In genomic region chr12:116818948-116819832, GRCh38 we compare ENCODE assay signal across 1 cellular context.
A peak's percentile ranks its signal among the peaks of the same experiment; 100 is the strongest.
TF ChIP-seq lines count a peak whose summit lies in the region.

No MANE protein-coding gene starts in this region.

TF ChIP-seq in K562, 482 proteins besides CTCF, POLR2A, EP300 and RAD21 (continued from another document and continues in another):
- TF ChIP-seq PRDM10 (IDR thresholded peaks at IDR 0.05; ENCODE audit: partially characterized antibody) (peak; percentile 52), CREB3 (tag; conservative IDR thresholded peaks at IDR 0.05; ENCODE audit: low read depth) (peak; percentile 94), ZNF609 (CRISPR knock-in tag; IDR thresholded peaks at IDR 0.05; ENCODE audit: borderline replicate concordance) (no peak), NBN (IDR thresholded peaks at IDR 0.05; ENCODE audit: low read depth) (peak; percentile 70; the same call in 1 of the 2 replicates), NONO (IDR thresholded peaks at IDR 0.05; ENCODE audit: low read depth in 2 of 2, low read length in 1 of 2) (peak; percentile 29 to 74; a peak in 1 of 4 replicates), ATF1 (CRISPR knock-in tag; IDR thresholded peaks at IDR 0.05) (peak; percentile 80), ATF1 (tag; IDR thresholded peaks at IDR 0.05) (peak; percentile 99), TCF3 (CRISPR knock-in tag; IDR thresholded peaks at IDR 0.05) (peak; percentile 25; the same call in 1 of the 2 replicates), CXXC5 (CRISPR knock-in tag; IDR thresholded peaks at IDR 0.05) (peak; percentile 96), XRCC4 (IDR thresholded peaks at IDR 0.05; ENCODE audit: extremely low read depth, insufficient read depth, insufficient read length) (no peak), UBTF (IDR thresholded peaks at IDR 0.05; ENCODE audit: borderline replicate concordance in 1 of 2, low read depth in 2 of 2, low read length in 2 of 2) (peak in 1 of 2 experiments; percentile 63; a peak in 1 of 4 replicates), GATAD2B (IDR thresholded peaks at IDR 0.05; ENCODE audit: borderline replicate concordance) (peak; percentile 71; the same call in 1 of the 2 replicates), SAP30 (IDR thresholded peaks at IDR 0.05; ENCODE audit: borderline replicate concordance, insufficient read depth, low read depth, low read length, poor library complexity, severe bottlenecking) (peak; percentile 58), ZNF668 (CRISPR knock-in tag; IDR thresholded peaks at IDR 0.05) (no peak), EP400 (IDR thresholded peaks at IDR 0.05) (peak; percentile 67; the same call in 1 of the 2 replicates), CEBPG (CRISPR knock-in tag; IDR thresholded peaks at IDR 0.05) (no peak), CEBPG (tag; conservative IDR thresholded peaks at IDR 0.05 in 1 of 2, IDR thresholded peaks at IDR 0.05 in 1 of 2) (no peak), ZNF274 (IDR thresholded peaks at IDR 0.05; ENCODE audit: borderline replicate concordance, low read depth, low read length) (no peak), MEIS2 (IDR thresholded peaks at IDR 0.05; ENCODE audit: partially characterized antibody) (peak; percentile 34), MYC (IDR thresholded peaks at IDR 0.05; ENCODE audit: low read depth, low read length) (peak; percentile 87), MYC (CRISPR knock-in tag; IDR thresholded peaks at IDR 0.05; ENCODE audit: borderline replicate concordance, low read depth) (no peak), NRF1 (conservative IDR thresholded peaks at IDR 0.05 in 1 of 2, IDR thresholded peaks at IDR 0.05 in 1 of 2) (peak; percentile 72 to 74), TBL1XR1 (IDR thresholded peaks at IDR 0.05; ENCODE audit: low read length in 2 of 2) (peak in 1 of 2 experiments; percentile 40; a peak in 1 of 4 replicates), POLR2B (IDR thresholded peaks at IDR 0.05; ENCODE audit: low read depth, partially characterized antibody) (peak; percentile 38), U2AF1 (optimal IDR thresholded peaks at IDR 0.05; ENCODE audit: low read depth, low read length) (peak; percentile 84), ATF7 (IDR thresholded peaks at IDR 0.05) (peak; percentile 100), KHSRP (IDR thresholded peaks at IDR 0.05) (peak; percentile 66), ETV6 (IDR thresholded peaks at IDR 0.05; ENCODE audit: borderline replicate concordance in 1 of 2, low read depth in 2 of 2, low read length in 1 of 2) (no peak), ETV6 (CRISPR knock-in tag; IDR thresholded peaks at IDR 0.05; ENCODE audit: borderline replicate concordance) (no peak), ZNF395 (CRISPR knock-in tag; IDR thresholded peaks at IDR 0.05) (peak; percentile 75; the same call in 1 of the 2 replicates), ZNF140 (CRISPR knock-in tag; IDR thresholded peaks at IDR 0.05) (no peak), MXD1 (CRISPR knock-in tag; IDR thresholded peaks at IDR 0.05; ENCODE audit: borderline replicate concordance, poor library complexity, severe bottlenecking) (peak; percentile 54), PKNOX1 (IDR thresholded peaks at IDR 0.05) (peak; percentile 23; the same call in 1 of the 2 replicates), CBX1 (IDR thresholded peaks at IDR 0.05; ENCODE audit: low read depth) (no peak), HCFC1 (IDR thresholded peaks at IDR 0.05; ENCODE audit: low read depth, low read length) (peak; percentile 82), JUN (IDR thresholded peaks at IDR 0.05; ENCODE audit: borderline replicate concordance, low read depth, low read length) (peak; percentile 98), JUN (CRISPR knock-in tag; IDR thresholded peaks at IDR 0.05; ENCODE audit: borderline replicate concordance) (peak; percentile 97), CSDE1 (IDR thresholded peaks at IDR 0.05) (peak in 1 of 2 experiments; percentile 95; a peak in 2 of 4 replicates), TCF7L2 (IDR thresholded peaks at IDR 0.05; ENCODE audit: low read depth, low read length) (no peak), POLR2H (tag; IDR thresholded peaks at IDR 0.05; ENCODE audit: low read depth) (0 out of 2 replicates have a peak, but pooled peaks have one; percentile 51), E2F8 (IDR thresholded peaks at IDR 0.05; ENCODE audit: low read depth, partially characterized antibody) (peak; percentile 48), ZNF766 (CRISPR knock-in tag; conservative IDR thresholded peaks at IDR 0.05) (0 out of 2 replicates have a peak, but pooled peaks have one; percentile 36), NR2C2 (CRISPR knock-in tag; IDR thresholded peaks at IDR 0.05) (no peak), NR2C2 (tag; IDR thresholded peaks at IDR 0.05) (peak; percentile 77), PHB2 (IDR thresholded peaks at IDR 0.05; ENCODE audit: low read depth) (no peak), ZNF165 (CRISPR knock-in tag; IDR thresholded peaks at IDR 0.05; ENCODE audit: borderline replicate concordance) (no peak), SIN3B (IDR thresholded peaks at IDR 0.05; ENCODE audit: low read depth) (peak; percentile 92), SMAD4 (CRISPR knock-in tag; conservative IDR thresholded peaks at IDR 0.05) (peak; percentile 89), PTRF (tag; IDR thresholded peaks at IDR 0.05) (no peak), MXI1 (IDR thresholded peaks at IDR 0.05; ENCODE audit: low read depth, low read length) (0 out of 2 replicates have a peak, but pooled peaks have one; percentile 42), FOSL1 (tag; conservative IDR thresholded peaks at IDR 0.05) (peak; percentile 87)
